Comparison of ENCODE assay signal across 17 cellular contexts in genomic region chr9:114499528-114499927, GRCh38. TPM values are rescaled to one million over a fixed set of nuclear protein-coding genes. Genes with fewer than 3 reads are reported as not detected.
DNase-seq lines count a peak whose midpoint lies in the region; ATAC-seq and TF ChIP-seq lines count a peak whose summit lies in the region.
"Had no signal": no experiment of that assay in that cellular context is flagged by ENCODE, and none has a peak within 500 bp of the region (broad histone marks: within the 10 kb centered on the region; RNA-seq: fewer than 3 reads in every experiment).

No MANE protein-coding gene starts in this region.

- H3K4me1 ChIP-seq in testis, result no peaks in the 10 kb centered on the region
- H3K4me1 ChIP-seq: gastrocnemius medialis had no signal

- peak in 13 of 14 donors; percentile 7 to 73 (median 30) for DNase-seq in C1 segment of cervical spinal cord (lab: John Stamatoyannopoulos, UW)
- DNase-seq in NCI-H1694 (lab: John Stamatoyannopoulos, UW), result peak; percentile 53
- DNase-seq in caudate nucleus (lab: John Stamatoyannopoulos, UW), result peak in 32 of 61 donors; percentile 9 to 55 (median 19)
- peak; percentile 28 for DNase-seq in nephron progenitor cell
- DNase-seq in kidney glomerular epithelial cell (lab: John Stamatoyannopoulos, UW), result no peak
- DNase-seq in naive thymus-derived CD8-positive, alpha-beta T cell, result no peak
- DNase-seq in testis, result no peak
- DNase-seq: activated CD4-positive, alpha-beta T cell treated with anti-CD3 and anti-CD28 coated beads, Interleukin-2, amount 10 ng/mL, durations not matched to agents 7 days and 5 days; activated naive CD8-positive, alpha-beta T cell treated with anti-CD3 and anti-CD28 coated beads, Interleukin-2, amount 10 ng/mL, durations not matched to agents 7 days and 5 days; activated T-cell treated with anti-CD3 and anti-CD28 coated beads, Interleukin-2, amount 50 U/mL, for 4 hours; DMS153; gastrocnemius medialis; islet precursor cell; Karpas-422; NCI-H1930; SHP77 had no signal

- WGBS in testis, 2 donors, result 60 to 63% methylated on average over 9 of the region's 9 CpGs

- H3K27ac ChIP-seq in caudate nucleus (ENCODE audit: low read depth, low read length) (peak overlapping the region; percentile 93), testis (no peak overlapping the region)
- H3K27ac ChIP-seq: gastrocnemius medialis had no signal

- intact Hi-C loops in testis (cut with DNase I; ENCODE audit: low total_unique reads), result no loop called here

- peak overlapping the region; percentile 42 for H3K4me3 Mint-ChIP-seq in nephron progenitor cell
- H3K4me3 Mint-ChIP-seq in naive thymus-derived CD8-positive, alpha-beta T cell, result no peak overlapping the region
- H3K4me3 Mint-ChIP-seq: activated CD4-positive, alpha-beta T cell treated with anti-CD3 and anti-CD28 coated beads, Interleukin-2, amount 10 ng/mL, durations not matched to agents 7 days and 5 days; activated naive CD8-positive, alpha-beta T cell treated with anti-CD3 and anti-CD28 coated beads, Interleukin-2, amount 10 ng/mL, durations not matched to agents 7 days and 5 days; activated T-cell treated with anti-CD3 and anti-CD28 coated beads, Interleukin-2, amount 50 U/mL, for 4 hours had no signal

- POLR2A ChIA-PET in naive thymus-derived CD8-positive, alpha-beta T cell (lab: Charles Lee), result no interaction called here

- no peaks in the 10 kb centered on the region for H3K36me3 ChIP-seq in testis (ENCODE audit: low read depth, missing control alignments)
- H3K36me3 ChIP-seq: gastrocnemius medialis had no signal

- no peak overlapping the region for H3K4me3 ChIP-seq in testis
- H3K4me3 ChIP-seq: gastrocnemius medialis had no signal

- TF ChIP-seq CTCF in nephron progenitor cell (IDR thresholded peaks at IDR 0.05) (no peak), testis (IDR thresholded peaks at IDR 0.05) (no peak)

- no peak for TF ChIP-seq POLR2A in testis (IDR thresholded peaks at IDR 0.05)

- H3K36me3 Mint-ChIP-seq in nephron progenitor cell (ENCODE audit: low read depth), result no peaks in the 10 kb centered on the region
- no peaks in the 10 kb centered on the region for H3K36me3 Mint-ChIP-seq in naive thymus-derived CD8-positive, alpha-beta T cell
- H3K36me3 Mint-ChIP-seq: activated naive CD8-positive, alpha-beta T cell treated with anti-CD3 and anti-CD28 coated beads, Interleukin-2, amount 10 ng/mL, durations not matched to agents 7 days and 5 days had no signal

- H3K9me3 ChIP-seq in testis, result no peaks in the 10 kb centered on the region
- H3K9me3 ChIP-seq: gastrocnemius medialis had no signal

- H3K4me1 Mint-ChIP-seq in nephron progenitor cell, result peaks cover 72% of the 10 kb centered on the region
- peaks cover 14 to 23% (median 19%) of the 10 kb centered on the region in 4 donors for H3K4me1 Mint-ChIP-seq in naive thymus-derived CD8-positive, alpha-beta T cell

- H3K27me3 ChIP-seq in testis, result no peaks in the 10 kb centered on the region

- no peak overlapping the region for H3K27ac Mint-ChIP-seq in nephron progenitor cell
- H3K27ac Mint-ChIP-seq in naive thymus-derived CD8-positive, alpha-beta T cell, result peak overlapping the region in 2 of 10 donors; percentile 1 to 64
- H3K27ac Mint-ChIP-seq: activated CD4-positive, alpha-beta T cell treated with anti-CD3 and anti-CD28 coated beads, Interleukin-2, amount 10 ng/mL, durations not matched to agents 7 days and 5 days; activated naive CD8-positive, alpha-beta T cell treated with anti-CD3 and anti-CD28 coated beads, Interleukin-2, amount 10 ng/mL, durations not matched to agents 7 days and 5 days had no signal

- H3K27me3 Mint-ChIP-seq in nephron progenitor cell (ENCODE audit: low read depth, poor library complexity), result peaks cover 8% of the 10 kb centered on the region
- H3K27me3 Mint-ChIP-seq in naive thymus-derived CD8-positive, alpha-beta T cell, result peaks cover 0 to 5% (median 0%) of the 10 kb centered on the region in 5 donors

- no peaks in the 10 kb centered on the region for H3K9me3 Mint-ChIP-seq in nephron progenitor cell
- H3K9me3 Mint-ChIP-seq in naive thymus-derived CD8-positive, alpha-beta T cell, result no peaks in the 10 kb centered on the region
- H3K9me3 Mint-ChIP-seq: activated CD4-positive, alpha-beta T cell treated with anti-CD3 and anti-CD28 coated beads, Interleukin-2, amount 10 ng/mL, durations not matched to agents 7 days and 5 days; activated naive CD8-positive, alpha-beta T cell treated with anti-CD3 and anti-CD28 coated beads, Interleukin-2, amount 10 ng/mL, durations not matched to agents 7 days and 5 days; activated T-cell treated with anti-CD3 and anti-CD28 coated beads, Interleukin-2, amount 50 U/mL, for 4 hours had no signal

- ATAC-seq in HG03460 (IDR thresholded peaks at IDR 0.05; ENCODE audit: unreplicated experiment), result no peak
- ATAC-seq in naive thymus-derived CD8-positive, alpha-beta T cell, result no peak
- ATAC-seq: activated T-cell treated with anti-CD3 and anti-CD28 coated beads, Interleukin-2, amount 50 U/mL, for 4 hours; gastrocnemius medialis had no signal

RNA-seq across cellular contexts. Expression of gene WHRN, which starts 5.7 kb away (rescaled TPM):
- total RNA-seq in naive thymus-derived CD8-positive, alpha-beta T cell, result 1 to 10 TPM; 3.3 to 4.2 TPM
- polyA plus RNA-seq in naive thymus-derived CD8-positive, alpha-beta T cell, result under 1 TPM; 0.17 to 0.56 (median 0.43) TPM
- total RNA-seq in testis, result 100 to 1,000 TPM; 181 to 208 TPM
- polyA plus RNA-seq in testis (ENCODE audit: insufficient read depth, low read depth, low replicate concordance), result 70.3 TPM

Comparison
In these comparisons a context has a peak if more than half of its experiments do, and no peak if none do; other contexts are left out.
1. DNase-seq: peak in C1 segment of cervical spinal cord (13 of 14), NCI-H1694 (single experiment), caudate nucleus (32 of 61) and nephron progenitor cell (single experiment); none in kidney glomerular epithelial cell (single experiment), naive thymus-derived CD8-positive, alpha-beta T cell (0 of 10) and testis (single experiment).
2. RNA of gene WHRN, which starts 5.7 kb away (total RNA-seq): 181 to 208 TPM in testis; 3.3 to 4.2 TPM in naive thymus-derived CD8-positive, alpha-beta T cell; every median in the first group is over 10 times any median in the second.